ENCODE assay signal across 16 cellular contexts in genomic region chr2:159199751-159200465, GRCh38.
DNase-seq lines count a peak whose midpoint lies in the region; ATAC-seq and TF ChIP-seq lines count a peak whose summit lies in the region.
"Had no signal": no experiment of that assay in that cellular context is flagged by ENCODE, and none has a peak within 500 bp of the region (broad histone marks: within the 10 kb centered on the region; RNA-seq: fewer than 3 reads in every experiment).

No MANE protein-coding gene starts in this region.

- peak overlapping the region in 2 of 3 donors; percentile 59 to 94 for H3K27ac Mint-ChIP-seq in IgD-negative memory B cell
- H3K27ac Mint-ChIP-seq: activated naive CD4-positive, alpha-beta T cell treated with anti-CD3 and anti-CD28 coated beads for 36 hours had no signal

- H3K27me3 ChIP-seq in right atrium auricular region (no peaks in the 10 kb centered on the region), skeletal muscle tissue (ENCODE audit: control insufficient read depth in 3 of 3, insufficient read depth in 3 of 3, low read length in 3 of 3) (no peaks in the 10 kb centered on the region)
- H3K27me3 ChIP-seq: foreskin keratinocyte, SJSA1 had no signal

- no peaks in the 10 kb centered on the region for H3K9me3 ChIP-seq in right atrium auricular region
- H3K9me3 ChIP-seq in skeletal muscle tissue (ENCODE audit: control insufficient read depth in 3 of 3, low read length in 3 of 3), result no peaks in the 10 kb centered on the region
- H3K9me3 ChIP-seq: SJSA1 had no signal

- peaks cover 0 to 69% of the 10 kb centered on the region in 2 donors for H3K4me1 ChIP-seq in right atrium auricular region
- peaks cover 0 to 10% (median 6%) of the 10 kb centered on the region in 3 donors for H3K4me1 ChIP-seq in skeletal muscle tissue (ENCODE audit: control insufficient read depth in 3 of 3, insufficient read depth in 3 of 3, low read length in 3 of 3)
- H3K4me1 ChIP-seq: foreskin keratinocyte had no signal

- H3K36me3 Mint-ChIP-seq in IgD-negative memory B cell, result no peaks in the 10 kb centered on the region

- peaks cover 3% of the 10 kb centered on the region for H3K27me3 Mint-ChIP-seq in IgD-negative memory B cell

- DNase-seq in astrocyte of the hippocampus (ENCODE audit: low read depth, low spot score), result peak; percentile 24
- DNase-seq in right atrium auricular region (ENCODE audit: low spot score), result no peak
- no peak for DNase-seq in GM13976 (ENCODE audit: low spot score)
- DNase-seq in LoVo (ENCODE audit: low spot score), result no peak
- DNase-seq: activated CD4-positive, alpha-beta T cell treated with anti-CD3 and anti-CD28 coated beads for 4 hours; activated naive CD4-positive, alpha-beta T cell treated with anti-CD3 and anti-CD28 coated beads for 36 hours; central memory CD4-positive, alpha-beta T cell; DMS53; foreskin keratinocyte; NCI-H2029 treated with DMSO at 0.1 percent for 48 hours; NCI-H526; T1000 had no signal

- H3K4me3 ChIP-seq in right atrium auricular region (no peak overlapping the region), skeletal muscle tissue (ENCODE audit: low read length in 3 of 3) (no peak overlapping the region)
- H3K4me3 ChIP-seq: SJSA1 had no signal

- ATAC-seq in GM21528 (IDR thresholded peaks at IDR 0.05; ENCODE audit: low FRiP score, unreplicated experiment), result no peak
- ATAC-seq: foreskin keratinocyte had no signal

- H3K4me3 Mint-ChIP-seq in IgD-negative memory B cell, result no peak overlapping the region
- H3K4me3 Mint-ChIP-seq: activated naive CD4-positive, alpha-beta T cell treated with anti-CD3 and anti-CD28 coated beads for 36 hours had no signal

- H3K4me1 Mint-ChIP-seq in IgD-negative memory B cell, result peaks cover 0 to 14% (median 9%) of the 10 kb centered on the region in 3 donors

- H3K9ac ChIP-seq in skeletal muscle tissue (ENCODE audit: low read depth in 1 of 3, low read length in 3 of 3), result no peak overlapping the region

- peaks cover 36% of the 10 kb centered on the region for H3K36me3 ChIP-seq in right atrium auricular region
- peaks cover 5 to 14% (median 10%) of the 10 kb centered on the region in 3 donors for H3K36me3 ChIP-seq in skeletal muscle tissue (ENCODE audit: control insufficient read depth in 3 of 3, insufficient read depth in 3 of 3, low read length in 3 of 3)

- in situ Hi-C loops in GM13976 (cut with MboI; ENCODE audit: low sequenced_read_pairs, unreplicated experiment), result no loop called here

- peak overlapping the region; percentile 52 to 73 for H3K27ac ChIP-seq in right atrium auricular region
- H3K27ac ChIP-seq in skeletal muscle tissue (ENCODE audit: low read depth, low read length), result peak overlapping the region; percentile 1
- H3K27ac ChIP-seq: foreskin keratinocyte, SJSA1 had no signal

- peak in 1 of 2 donors; percentile 14 for TF ChIP-seq CTCF in right atrium auricular region (IDR thresholded peaks at IDR 0.05)
- TF ChIP-seq CTCF in GM13976 (IDR thresholded peaks at IDR 0.05; ENCODE audit: borderline replicate concordance, control extremely low read depth, extremely low read depth, insufficient read depth, missing control alignments), result no peak

- H3K9me3 Mint-ChIP-seq in IgD-negative memory B cell, result no peaks in the 10 kb centered on the region
- H3K9me3 Mint-ChIP-seq: activated naive CD4-positive, alpha-beta T cell treated with anti-CD3 and anti-CD28 coated beads for 36 hours had no signal
